In genomic region chr11:107017433-107018227, GRCh38 we compare ENCODE assay signal across 8 cellular contexts. TPM values are rescaled to one million over a fixed set of nuclear protein-coding genes. Genes with fewer than 3 reads are reported as not detected.
DNase-seq lines count a peak whose midpoint lies in the region; ATAC-seq, FAIRE-seq and TF ChIP-seq lines count a peak whose summit lies in the region.

No MANE protein-coding gene starts in this region.

- no peaks in the 10 kb centered on the region for H3K36me3 ChIP-seq in BLaER1
- H3K36me3 ChIP-seq in brain microvascular endothelial cell (replicated peaks): no peaks in the 10 kb centered on the region
- no peaks in the 10 kb centered on the region for H3K36me3 ChIP-seq in small intestine (ENCODE audit: control insufficient read depth in 2 of 2, insufficient read depth in 2 of 2, low read length in 2 of 2)

- H3K4me1 ChIP-seq in BLaER1 (no peaks in the 10 kb centered on the region), small intestine (ENCODE audit: control insufficient read depth in 2 of 2, insufficient read depth in 1 of 2, low read depth in 1 of 2, low read length in 1 of 2) (no peaks in the 10 kb centered on the region)

- no peaks in the 10 kb centered on the region for H4K20me1 ChIP-seq in BLaER1

- H3K4me3 ChIP-seq in BLaER1 (peak overlapping the region; percentile 62), brain microvascular endothelial cell (ENCODE audit: low read depth, low read length) (peak overlapping the region; percentile 52), small intestine (ENCODE audit: low read depth in 1 of 2, low read length in 2 of 2) (peak overlapping the region; percentile 15 to 49)

- H3K9me3 ChIP-seq in BLaER1 (peaks cover 21% of the 10 kb centered on the region), small intestine (ENCODE audit: control insufficient read depth, low read depth) (no peaks in the 10 kb centered on the region)

- ATAC-seq in GM18519 (IDR thresholded peaks at IDR 0.05; ENCODE audit: low FRiP score, unreplicated experiment) (peak; percentile 59), HG03045 (IDR thresholded peaks at IDR 0.05; ENCODE audit: unreplicated experiment) (peak; percentile 58)

- in situ Hi-C loops in brain microvascular endothelial cell (cut with HindIII; ENCODE audit: low pct_ligation_motif_present, low sequenced_read_pairs): no loop called here

- no peak overlapping the region for H3K27ac ChIP-seq in BLaER1
- no peak overlapping the region for H3K27ac ChIP-seq in brain microvascular endothelial cell
- no peak overlapping the region for H3K27ac ChIP-seq in small intestine (ENCODE audit: low read depth in 1 of 2, low read length in 1 of 2)

- no peak overlapping the region for H3K9ac ChIP-seq in BLaER1

- H3K27me3 ChIP-seq in BLaER1 (peaks cover 37% of the 10 kb centered on the region), brain microvascular endothelial cell (replicated peaks) (peaks cover 5% of the 10 kb centered on the region), small intestine (ENCODE audit: control insufficient read depth in 2 of 2, insufficient read depth in 2 of 2, low read length in 2 of 2) (peaks cover 8 to 10% of the 10 kb centered on the region in 2 donors)

- peak; percentile 78 for DNase-seq in NCI-H748 (lab: John Stamatoyannopoulos, UW; ENCODE audit: unreplicated experiment)
- no peak for DNase-seq in brain microvascular endothelial cell
- DNase-seq in iPS-NIHi11 (ENCODE audit: low spot score): peak; percentile 72
- no peak for DNase-seq in small intestine
- DNase-seq in T-helper 9 cell: no peak

- peak overlapping the region; percentile 63 for H3K4me2 ChIP-seq in BLaER1

- 1 to 2% (median 1%) methylated on average over 55 to 87 of the region's 87 CpGs for WGBS in small intestine, 3 donors

- TF ChIP-seq CTCF in brain microvascular endothelial cell (IDR thresholded peaks at IDR 0.05; ENCODE audit: low read depth, low read length, missing control alignments): peak; percentile 52

- no peak for FAIRE-seq in small intestine (lab: Jason Lieb, UNC)

RNA-seq across cellular contexts. Expression of gene GUCY1A2, which starts 0.6 kb away (rescaled TPM):
- polyA plus RNA-seq in small intestine: 1 to 10 TPM in 1 of 3 donors, under 1 TPM in 1, not detected in 1; under 0.01 to 1.0 TPM

Comparison
In these comparisons a context has a peak if more than half of its experiments do, and no peak if none do; other contexts are left out.
1. DNase-seq: peak in NCI-H748 (single experiment) and iPS-NIHi11 (single experiment); none in brain microvascular endothelial cell (single experiment), small intestine (single experiment) and T-helper 9 cell (single experiment).
2. Peak in every context shown above with its lines, with median percentiles within 50 percentile points of each other: H3K4me3 ChIP-seq.